ENCODE assay signal across 1 cellular context in genomic region chr16:2223375-2224182, GRCh38.
TF ChIP-seq lines count a peak whose summit lies in the region.

Gene E4F1 (plus strand): TSS chr16:2223591. CDS start chr16:2223614, 23 bp downstream.

TF ChIP-seq in GM12878, 131 proteins besides CTCF, POLR2A, EP300 and RAD21 (continued from another document):
- TF ChIP-seq SMAD5 (IDR thresholded peaks at IDR 0.05; ENCODE audit: low read depth) (peak; percentile 50; the same call in 1 of the 2 replicates), PBX3 (IDR thresholded peaks at IDR 0.05; ENCODE audit: insufficient replicate concordance, low read depth, low read length) (peak; percentile 95), WRNIP1 (IDR thresholded peaks at IDR 0.05; ENCODE audit: borderline replicate concordance, low read depth, low read length) (no peak), MEF2B (IDR thresholded peaks at IDR 0.05; ENCODE audit: partially characterized antibody, poor library complexity, severe bottlenecking) (peak; percentile 61), ETV6 (conservative IDR thresholded peaks at IDR 0.05 in 1 of 2, IDR thresholded peaks at IDR 0.05 in 1 of 2; ENCODE audit: borderline replicate concordance in 1 of 2, low read depth in 1 of 2) (no peak), ESRRA (IDR thresholded peaks at IDR 0.05; ENCODE audit: low read length) (no peak), MEF2A (IDR thresholded peaks at IDR 0.05; ENCODE audit: insufficient read depth, low read depth, low read length) (0 out of 2 replicates have a peak, but pooled peaks have one; percentile 16), POLR2AphosphoS2 (IDR thresholded peaks at IDR 0.05; ENCODE audit: low read depth, low read length) (peak; percentile 88; the same call in 1 of the 2 replicates), ZNF384 (IDR thresholded peaks at IDR 0.05; ENCODE audit: borderline replicate concordance, low read depth, low read length) (no peak), NRF1 (conservative IDR thresholded peaks at IDR 0.05; ENCODE audit: low read depth, low read length) (no peak), KLF5 (IDR thresholded peaks at IDR 0.05; ENCODE audit: partially characterized antibody) (no peak), BRCA1 (IDR thresholded peaks at IDR 0.05; ENCODE audit: low read depth, low read length) (no peak), DPF2 (IDR thresholded peaks at IDR 0.05) (peak; percentile 76), E2F8 (IDR thresholded peaks at IDR 0.05; ENCODE audit: low read depth, partially characterized antibody) (no peak), ZNF687 (IDR thresholded peaks at IDR 0.05) (peak; percentile 19; the same call in 1 of the 2 replicates), SIN3A (IDR thresholded peaks at IDR 0.05; ENCODE audit: low read depth, low read length) (peak; percentile 70; the same call in 1 of the 2 replicates), CBX5 (IDR thresholded peaks at IDR 0.05; ENCODE audit: low read depth) (no peak), IRF3 (IDR thresholded peaks at IDR 0.05) (peak; percentile 29; the same call in 1 of the 2 replicates), USF1 (IDR thresholded peaks at IDR 0.05; ENCODE audit: borderline replicate concordance, extremely low read length, insufficient read depth, low read depth, low read length) (no peak), IKZF1 (conservative IDR thresholded peaks at IDR 0.05) (peak; percentile 64), PML (IDR thresholded peaks at IDR 0.05; ENCODE audit: low read length) (peak; percentile 70; the same call in 1 of the 2 replicates), SREBF2 (IDR thresholded peaks at IDR 0.05; ENCODE audit: low read length) (no peak), SRF (IDR thresholded peaks at IDR 0.05; ENCODE audit: low read depth in 2 of 2, low read length in 2 of 2) (peak; percentile 79 to 89; a peak in 3 of 4 replicates), LARP7 (IDR thresholded peaks at IDR 0.05) (peak; percentile 86; the same call in 1 of the 2 replicates), HCFC1 (IDR thresholded peaks at IDR 0.05; ENCODE audit: low read length) (peak; percentile 68), MTA3 (IDR thresholded peaks at IDR 0.05; ENCODE audit: borderline replicate concordance, low read length) (no peak), PAX5 (IDR thresholded peaks at IDR 0.05; ENCODE audit: borderline replicate concordance, low read depth, low read length) (no peak; the same call in 1 of the 2 replicates), ATF7 (IDR thresholded peaks at IDR 0.05; ENCODE audit: low read depth) (peak; percentile 90)
